In genomic region chr17:1769826-1770477, GRCh38 we compare ENCODE assay signal across 10 cellular contexts. TPM values are rescaled to one million over a fixed set of nuclear protein-coding genes. Genes with fewer than 3 reads are reported as not detected.
A peak's percentile ranks its signal among the peaks of the same experiment; 100 is the strongest.
DNase-seq lines count a peak whose midpoint lies in the region; ATAC-seq, FAIRE-seq and TF ChIP-seq lines count a peak whose summit lies in the region.
"Had no signal": no experiment of that assay in that cellular context is flagged by ENCODE, and none has a peak within 500 bp of the region (broad histone marks: within the 10 kb centered on the region; RNA-seq: fewer than 3 reads in every experiment).

No MANE protein-coding gene starts in this region.

- intact Hi-C loops in kidney (cut with DNase I) (loop anchor here (10.0 kb wide), 1 partner anchor 45 kb away; the partner anchor contains the start of gene WDR81), upper lobe of right lung (cut with DNase I) (no loop called here)

- WGBS in smooth muscle cell (ENCODE audit: low lambda C conversion rate): 55% methylated on average over 21 of the region's 21 CpGs

- H3K79me2 ChIP-seq in smooth muscle cell (ENCODE audit: low read depth): no peaks in the 10 kb centered on the region

- peak; percentile 5 for DNase-seq in activated naive CD4-positive, alpha-beta T cell treated with Interleukin-2 at 50 U/mL for 16 hours
- no peak for DNase-seq in activated naive CD4-positive, alpha-beta T cell treated with anti-CD3 and anti-CD28 coated beads, Interleukin-2, amount 50 U/mL, for 16 hours
- DNase-seq in activated CD8-positive, alpha-beta memory T cell treated with anti-CD3 and anti-CD28 coated beads, Interleukin-2, amount 50 U/mL, for 48 hours: peak; percentile 70
- DNase-seq in kidney (peak; percentile 66), upper lobe of right lung (no peak), NCI-H2227 treated with DMSO at 0.1 percent for 48 hours (lab: John Stamatoyannopoulos, UW) (no peak), smooth muscle cell (lab: John Stamatoyannopoulos, UW; ENCODE audit: unreplicated experiment) (no peak)
- no peak for DNase-seq in stimulated activated CD4-positive, alpha-beta T cell treated with anti-CD3 and anti-CD28 coated beads, Interleukin-2, amount 100 ng/mL, for 48 hours
- DNase-seq: KG1, sigmoid colon had no signal

- no peak overlapping the region for H3K9ac ChIP-seq in kidney (ENCODE audit: low read length in 2 of 2)
- H3K9ac ChIP-seq in smooth muscle cell (ENCODE audit: low read depth): no peak overlapping the region

- H2AFZ ChIP-seq in smooth muscle cell (ENCODE audit: low read depth): no peak overlapping the region

- H3K9me3 ChIP-seq in kidney (ENCODE audit: control insufficient read depth in 1 of 2, low read length in 2 of 2): no peaks in the 10 kb centered on the region
- no peaks in the 10 kb centered on the region for H3K9me3 ChIP-seq in upper lobe of right lung
- H3K9me3 ChIP-seq in smooth muscle cell (replicated peaks; ENCODE audit: low read depth): no peaks in the 10 kb centered on the region
- H3K9me3 ChIP-seq: sigmoid colon had no signal

- H3F3A ChIP-seq in smooth muscle cell (ENCODE audit: low read depth): peaks cover 13% of the 10 kb centered on the region

- H3K27me3 ChIP-seq in upper lobe of right lung (no peaks in the 10 kb centered on the region), smooth muscle cell (ENCODE audit: low read depth) (no peaks in the 10 kb centered on the region)
- H3K27me3 ChIP-seq: sigmoid colon had no signal

- TF ChIP-seq CTCF in kidney (IDR thresholded peaks at IDR 0.05; ENCODE audit: borderline replicate concordance, extremely low read depth, insufficient read depth) (no peak), upper lobe of right lung (IDR thresholded peaks at IDR 0.05) (no peak), smooth muscle cell (IDR thresholded peaks at IDR 0.05; ENCODE audit: borderline replicate concordance, insufficient read depth, poor library complexity, severe bottlenecking) (no peak)

- H3K36me3 ChIP-seq in kidney (ENCODE audit: control insufficient read depth in 1 of 2, insufficient read depth in 2 of 2, low read length in 2 of 2): no peaks in the 10 kb centered on the region
- H3K36me3 ChIP-seq in upper lobe of right lung: no peaks in the 10 kb centered on the region
- no peaks in the 10 kb centered on the region for H3K36me3 ChIP-seq in smooth muscle cell (ENCODE audit: low read depth)
- H3K36me3 ChIP-seq: sigmoid colon had no signal

- no peak overlapping the region for H3K4me2 ChIP-seq in smooth muscle cell

- H3K4me3 ChIP-seq in kidney (ENCODE audit: low read length in 2 of 2) (no peak overlapping the region), upper lobe of right lung (no peak overlapping the region), smooth muscle cell (no peak overlapping the region)
- H3K4me3 ChIP-seq: sigmoid colon had no signal

- no peaks in the 10 kb centered on the region for H3K4me1 ChIP-seq in kidney (ENCODE audit: control insufficient read depth in 1 of 2, insufficient read depth in 1 of 2, low read depth in 1 of 2, low read length in 2 of 2)
- H3K4me1 ChIP-seq in upper lobe of right lung: peaks cover 19% of the 10 kb centered on the region
- no peaks in the 10 kb centered on the region for H3K4me1 ChIP-seq in smooth muscle cell (ENCODE audit: low read depth)

- no peaks in the 10 kb centered on the region for H4K20me1 ChIP-seq in smooth muscle cell (ENCODE audit: low read depth)

- ATAC-seq in upper lobe of right lung: peak; percentile 79

- FAIRE-seq in kidney (lab: Jason Lieb, UNC): no peak

- H3K27ac ChIP-seq in kidney (ENCODE audit: low read depth in 2 of 2, low read length in 2 of 2) (no peak overlapping the region), upper lobe of right lung (no peak overlapping the region), smooth muscle cell (ENCODE audit: low read depth) (no peak overlapping the region)

RNA-seq across cellular contexts. Expression of gene SERPINF1, which starts 8.1 kb away (rescaled TPM):
- total RNA-seq in kidney (121 TPM), upper lobe of right lung (119 TPM), smooth muscle cell (645 and 778 TPM in 2 replicates)
- polyA plus RNA-seq in kidney (ENCODE audit: insufficient read depth, low read depth, low replicate concordance) (36.2 TPM), smooth muscle cell (370 and 498 TPM in 2 replicates)

RNA-seq across cellular contexts. Expression of gene SERPINF2, which starts 27.3 kb away (rescaled TPM):
- total RNA-seq in kidney: 30.6 TPM
- 209 TPM for polyA plus RNA-seq in kidney (ENCODE audit: insufficient read depth, low read depth, low replicate concordance)
- total RNA-seq in upper lobe of right lung: 21.6 TPM
- 0.18 and 0.36 TPM in 2 replicates for total RNA-seq in smooth muscle cell
- 0.22 and 0.66 TPM in 2 replicates for polyA plus RNA-seq in smooth muscle cell

RNA-seq across cellular contexts. Expression of gene WDR81, which starts 45.4 kb away (rescaled TPM):
- total RNA-seq in kidney: 28.5 TPM
- polyA plus RNA-seq in kidney (ENCODE audit: insufficient read depth, low read depth, low replicate concordance): 16.1 TPM
- total RNA-seq in upper lobe of right lung: 43.9 TPM
- 5.6 and 5.7 TPM in 2 replicates for total RNA-seq in smooth muscle cell
- polyA plus RNA-seq in smooth muscle cell: 9.7 TPM in 2 replicates

RNA-seq across cellular contexts. Expression of gene SMYD4, which starts 59.8 kb away (rescaled TPM):
- total RNA-seq in kidney (12.2 TPM), upper lobe of right lung (17.8 TPM), smooth muscle cell (9.5 and 10.3 TPM in 2 replicates)
- polyA plus RNA-seq in kidney (ENCODE audit: insufficient read depth, low read depth, low replicate concordance) (3.4 TPM), smooth muscle cell (11.1 and 11.7 TPM in 2 replicates)

RNA-seq across cellular contexts. Expression of gene TLCD2, which starts 59.8 kb away (rescaled TPM):
- total RNA-seq in kidney (6.2 TPM), upper lobe of right lung (12.7 TPM), smooth muscle cell (2.5 and 3.4 TPM in 2 replicates)
- polyA plus RNA-seq in kidney (ENCODE audit: insufficient read depth, low read depth, low replicate concordance) (1.3 TPM), smooth muscle cell (1.9 and 3.6 TPM in 2 replicates)

Comparison
In these comparisons a context has a peak if more than half of its experiments do, and no peak if none do; other contexts are left out.
1. DNase-seq: peak in activated naive CD4-positive, alpha-beta T cell treated with Interleukin-2 at 50 U/mL for 16 hours (single experiment), activated CD8-positive, alpha-beta memory T cell treated with anti-CD3 and anti-CD28 coated beads, Interleukin-2, amount 50 U/mL, for 48 hours (single experiment) and kidney (single experiment); none in activated naive CD4-positive, alpha-beta T cell treated with anti-CD3 and anti-CD28 coated beads, Interleukin-2, amount 50 U/mL, for 16 hours (single experiment), upper lobe of right lung (single experiment), stimulated activated CD4-positive, alpha-beta T cell treated with anti-CD3 and anti-CD28 coated beads, Interleukin-2, amount 100 ng/mL, for 48 hours (0 of 2), NCI-H2227 treated with DMSO at 0.1 percent for 48 hours (single experiment) and smooth muscle cell (single experiment).
2. RNA of gene SERPINF2, which starts 27.3 kb away (total RNA-seq): 30.6 TPM in kidney (single experiment) and 21.6 TPM in upper lobe of right lung (single experiment); 0.18 to 0.36 TPM in smooth muscle cell; every median in the first group is over 10 times any median in the second.